In genomic region chr10:48974757-48975156, GRCh38 we compare ENCODE assay signal across 1 cellular context.
TF ChIP-seq lines count a peak whose summit lies in the region.

No MANE protein-coding gene starts in this region.

TF ChIP-seq in K562, 482 proteins besides CTCF, POLR2A, EP300 and RAD21 (continued from another document):
- TF ChIP-seq, protein P1, sequence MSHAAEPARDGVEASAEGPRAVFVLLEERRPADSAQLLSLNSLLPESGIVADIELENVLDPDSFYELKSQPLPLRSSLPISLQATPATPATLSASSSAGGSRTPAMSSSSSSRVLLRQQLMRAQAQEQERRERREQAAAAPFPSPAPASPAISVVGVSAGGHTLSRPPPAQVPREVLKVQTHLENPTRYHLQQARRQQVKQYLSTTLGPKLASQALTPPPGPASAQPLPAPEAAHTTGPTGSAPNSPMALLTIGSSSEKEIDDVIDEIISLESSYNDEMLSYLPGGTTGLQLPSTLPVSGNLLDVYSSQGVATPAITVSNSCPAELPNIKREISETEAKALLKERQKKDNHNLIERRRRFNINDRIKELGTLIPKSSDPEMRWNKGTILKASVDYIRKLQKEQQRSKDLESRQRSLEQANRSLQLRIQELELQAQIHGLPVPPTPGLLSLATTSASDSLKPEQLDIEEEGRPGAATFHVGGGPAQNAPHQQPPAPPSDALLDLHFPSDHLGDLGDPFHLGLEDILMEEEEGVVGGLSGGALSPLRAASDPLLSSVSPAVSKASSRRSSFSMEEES (CRISPR knock-in tag; IDR thresholded peaks at IDR 0.05), result peak; percentile 15
- TF ChIP-seq USF2 (CRISPR knock-in tag; IDR thresholded peaks at IDR 0.05) (peak; percentile 51), SREBF1 (IDR thresholded peaks at IDR 0.05; ENCODE audit: borderline replicate concordance, low read depth, low read length) (no peak)
TF ChIP-seq in K562: peak in this region for 4.
